In the genomic region with DNA sequence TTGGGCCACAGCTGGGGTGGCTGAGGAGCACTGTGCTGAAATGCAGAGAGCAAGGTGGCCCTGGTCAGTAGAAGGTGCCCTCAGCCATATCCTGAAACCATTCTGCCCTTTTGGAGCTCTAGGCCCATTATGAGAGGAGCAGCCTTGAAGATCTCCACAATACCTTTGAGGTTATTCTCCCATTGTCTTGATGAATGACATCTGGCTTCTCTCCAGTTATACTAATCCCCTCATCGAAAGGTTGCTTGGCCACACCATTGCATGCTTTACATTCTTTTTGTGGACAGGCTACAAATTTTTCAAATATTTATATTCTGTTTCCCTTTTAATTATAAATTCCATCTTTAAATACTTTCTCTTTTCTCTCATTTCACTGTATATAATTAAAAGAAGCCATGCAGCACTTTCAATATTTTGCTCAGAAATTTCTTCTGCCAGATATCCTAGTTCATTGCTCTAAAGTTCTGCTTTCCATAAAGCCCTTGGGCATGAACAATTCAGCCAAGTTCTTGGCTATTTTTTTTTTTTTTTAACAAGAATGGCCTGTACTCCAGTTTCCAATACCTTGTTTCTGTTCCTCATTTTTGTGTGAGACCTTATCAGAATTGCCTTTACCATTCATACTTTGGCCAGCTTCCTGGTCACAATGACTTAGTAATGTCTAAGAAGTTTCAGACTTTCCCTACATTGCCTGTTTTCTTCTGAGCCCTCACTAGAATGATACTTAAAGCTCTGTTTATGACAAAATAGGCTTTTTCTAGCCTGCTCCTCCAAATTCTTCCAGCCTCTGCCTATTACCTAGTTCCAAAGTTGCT, we compare ENCODE assay signal across 9 cellular contexts.
DNase-seq lines count a peak whose midpoint lies in the region; ATAC-seq lines count a peak whose summit lies in the region.
"Had no signal": no experiment of that assay in that cellular context is flagged by ENCODE, and none has a peak within 500 bp of the region (broad histone marks: within the 10 kb centered on the region; RNA-seq: fewer than 3 reads in every experiment).

No MANE protein-coding gene starts in this region.

- ATAC-seq in GM19463 (IDR thresholded peaks at IDR 0.05; ENCODE audit: unreplicated experiment) = peak; percentile 97
- ATAC-seq in HG03066 (IDR thresholded peaks at IDR 0.05; ENCODE audit: low read depth, unreplicated experiment) = peak; percentile 97

- DNase-seq in CD1c-positive myeloid dendritic cell (ENCODE audit: extremely low spot score) (peak; percentile 32), RPMI8226 (peak; percentile 50), foreskin melanocyte (no peak), NCI-H2227 treated with DMSO at 0.1 percent for 48 hours (lab: John Stamatoyannopoulos, UW) (no peak), NCI-H1105 (lab: John Stamatoyannopoulos, UW) (no peak)
- no peak for DNase-seq in activated naive CD4-positive, alpha-beta T cell treated with anti-CD3 and anti-CD28 coated beads, Interleukin-2, amount 50 U/mL, for 16 hours
- DNase-seq: NCI-H2029 treated with DMSO at 0.1 percent for 48 hours had no signal

Comparison
In these comparisons a context has a peak if more than half of its experiments do, and no peak if none do; other contexts are left out.
1. DNase-seq: peak in CD1c-positive myeloid dendritic cell (single experiment) and RPMI8226 (single experiment); none in foreskin melanocyte (single experiment), activated naive CD4-positive, alpha-beta T cell treated with anti-CD3 and anti-CD28 coated beads, Interleukin-2, amount 50 U/mL, for 16 hours (single experiment), NCI-H2227 treated with DMSO at 0.1 percent for 48 hours (single experiment) and NCI-H1105 (single experiment).